In the genomic region with DNA sequence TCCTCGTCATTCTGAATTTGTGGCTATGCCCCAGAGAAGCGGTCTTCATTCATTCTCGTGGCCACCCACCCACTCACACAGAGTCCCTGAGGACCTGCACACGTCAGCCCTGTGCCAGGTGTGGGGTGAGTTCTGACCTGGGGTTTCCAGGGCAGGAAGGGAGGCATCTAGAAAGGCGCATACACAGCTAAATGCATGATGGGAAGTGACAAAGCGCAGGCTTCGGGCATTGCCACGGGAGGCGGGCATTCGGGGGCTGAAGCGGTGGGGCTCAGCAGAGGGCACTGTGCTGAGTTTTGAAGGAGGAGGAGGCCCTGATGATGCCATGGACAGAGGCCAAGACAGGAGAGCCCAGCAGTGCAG, we compare ENCODE assay signal across 2 cellular contexts.
TF ChIP-seq lines count a peak whose summit lies in the region.

No MANE protein-coding gene starts in this region.

TF ChIP-seq in WTC11, 78 proteins besides CTCF, POLR2A, EP300 and RAD21:
- TF ChIP-seq JAZF1 (CRISPR knock-in tag; IDR thresholded peaks at IDR 0.05) (no peak), MYBL2 (CRISPR knock-in tag; IDR thresholded peaks at IDR 0.05) (no peak), NR1H2 (CRISPR knock-in tag; IDR thresholded peaks at IDR 0.05) (no peak), HMGA2 (CRISPR knock-in tag; IDR thresholded peaks at IDR 0.05) (no peak), NFATC4 (CRISPR knock-in tag; IDR thresholded peaks at IDR 0.05) (no peak), NFYB (CRISPR knock-in tag; conservative IDR thresholded peaks at IDR 0.05; ENCODE audit: low read depth) (no peak), PRRX2 (CRISPR knock-in tag; IDR thresholded peaks at IDR 0.05) (no peak), NR3C1 (CRISPR knock-in tag; conservative IDR thresholded peaks at IDR 0.05; ENCODE audit: low read depth) (no peak), ZNF121 (CRISPR knock-in tag; IDR thresholded peaks at IDR 0.05) (no peak), ETV6 (CRISPR knock-in tag; IDR thresholded peaks at IDR 0.05) (no peak), SP1 (CRISPR knock-in tag; conservative IDR thresholded peaks at IDR 0.05) (no peak), ZNF317 (CRISPR knock-in tag; IDR thresholded peaks at IDR 0.05; ENCODE audit: borderline replicate concordance, low read depth) (no peak), TCF7 (CRISPR knock-in tag; IDR thresholded peaks at IDR 0.05; ENCODE audit: low read depth) (no peak), KAT7 (CRISPR knock-in tag; IDR thresholded peaks at IDR 0.05; ENCODE audit: borderline replicate concordance) (no peak), MXD4 (CRISPR knock-in tag; IDR thresholded peaks at IDR 0.05; ENCODE audit: borderline replicate concordance) (no peak), TEAD1 (CRISPR knock-in tag; IDR thresholded peaks at IDR 0.05) (no peak)
- TF ChIP-seq, protein P1, sequence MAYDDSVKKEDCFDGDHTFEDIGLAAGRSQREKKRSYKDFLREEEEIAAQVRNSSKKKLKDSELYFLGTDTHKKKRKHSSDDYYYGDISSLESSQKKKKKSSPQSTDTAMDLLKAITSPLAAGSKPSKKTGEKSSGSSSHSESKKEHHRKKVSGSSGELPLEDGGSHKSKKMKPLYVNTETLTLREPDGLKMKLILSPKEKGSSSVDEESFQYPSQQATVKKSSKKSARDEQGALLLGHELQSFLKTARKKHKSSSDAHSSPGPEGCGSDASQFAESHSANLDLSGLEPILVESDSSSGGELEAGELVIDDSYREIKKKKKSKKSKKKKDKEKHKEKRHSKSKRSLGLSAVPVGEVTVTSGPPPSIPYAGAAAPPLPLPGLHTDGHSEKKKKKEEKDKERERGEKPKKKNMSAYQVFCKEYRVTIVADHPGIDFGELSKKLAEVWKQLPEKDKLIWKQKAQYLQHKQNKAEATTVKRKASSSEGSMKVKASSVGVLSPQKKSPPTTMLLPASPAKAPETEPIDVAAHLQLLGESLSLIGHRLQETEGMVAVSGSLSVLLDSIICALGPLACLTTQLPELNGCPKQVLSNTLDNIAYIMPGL (CRISPR knock-in tag; IDR thresholded peaks at IDR 0.05), result no peak
- TF ChIP-seq, protein P2, sequence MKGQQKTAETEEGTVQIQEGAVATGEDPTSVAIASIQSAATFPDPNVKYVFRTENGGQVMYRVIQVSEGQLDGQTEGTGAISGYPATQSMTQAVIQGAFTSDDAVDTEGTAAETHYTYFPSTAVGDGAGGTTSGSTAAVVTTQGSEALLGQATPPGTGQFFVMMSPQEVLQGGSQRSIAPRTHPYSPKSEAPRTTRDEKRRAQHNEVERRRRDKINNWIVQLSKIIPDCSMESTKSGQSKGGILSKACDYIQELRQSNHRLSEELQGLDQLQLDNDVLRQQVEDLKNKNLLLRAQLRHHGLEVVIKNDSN (CRISPR knock-in tag; IDR thresholded peaks at IDR 0.05), result no peak
- TF ChIP-seq, protein P3, sequence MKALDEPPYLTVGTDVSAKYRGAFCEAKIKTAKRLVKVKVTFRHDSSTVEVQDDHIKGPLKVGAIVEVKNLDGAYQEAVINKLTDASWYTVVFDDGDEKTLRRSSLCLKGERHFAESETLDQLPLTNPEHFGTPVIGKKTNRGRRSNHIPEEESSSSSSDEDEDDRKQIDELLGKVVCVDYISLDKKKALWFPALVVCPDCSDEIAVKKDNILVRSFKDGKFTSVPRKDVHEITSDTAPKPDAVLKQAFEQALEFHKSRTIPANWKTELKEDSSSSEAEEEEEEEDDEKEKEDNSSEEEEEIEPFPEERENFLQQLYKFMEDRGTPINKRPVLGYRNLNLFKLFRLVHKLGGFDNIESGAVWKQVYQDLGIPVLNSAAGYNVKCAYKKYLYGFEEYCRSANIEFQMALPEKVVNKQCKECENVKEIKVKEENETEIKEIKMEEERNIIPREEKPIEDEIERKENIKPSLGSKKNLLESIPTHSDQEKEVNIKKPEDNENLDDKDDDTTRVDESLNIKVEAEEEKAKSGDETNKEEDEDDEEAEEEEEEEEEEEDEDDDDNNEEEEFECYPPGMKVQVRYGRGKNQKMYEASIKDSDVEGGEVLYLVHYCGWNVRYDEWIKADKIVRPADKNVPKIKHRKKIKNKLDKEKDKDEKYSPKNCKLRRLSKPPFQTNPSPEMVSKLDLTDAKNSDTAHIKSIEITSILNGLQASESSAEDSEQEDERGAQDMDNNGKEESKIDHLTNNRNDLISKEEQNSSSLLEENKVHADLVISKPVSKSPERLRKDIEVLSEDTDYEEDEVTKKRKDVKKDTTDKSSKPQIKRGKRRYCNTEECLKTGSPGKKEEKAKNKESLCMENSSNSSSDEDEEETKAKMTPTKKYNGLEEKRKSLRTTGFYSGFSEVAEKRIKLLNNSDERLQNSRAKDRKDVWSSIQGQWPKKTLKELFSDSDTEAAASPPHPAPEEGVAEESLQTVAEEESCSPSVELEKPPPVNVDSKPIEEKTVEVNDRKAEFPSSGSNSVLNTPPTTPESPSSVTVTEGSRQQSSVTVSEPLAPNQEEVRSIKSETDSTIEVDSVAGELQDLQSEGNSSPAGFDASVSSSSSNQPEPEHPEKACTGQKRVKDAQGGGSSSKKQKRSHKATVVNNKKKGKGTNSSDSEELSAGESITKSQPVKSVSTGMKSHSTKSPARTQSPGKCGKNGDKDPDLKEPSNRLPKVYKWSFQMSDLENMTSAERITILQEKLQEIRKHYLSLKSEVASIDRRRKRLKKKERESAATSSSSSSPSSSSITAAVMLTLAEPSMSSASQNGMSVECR (CRISPR knock-in tag; IDR thresholded peaks at IDR 0.05; ENCODE audit: borderline replicate concordance), result no peak
- TF ChIP-seq, protein P4, sequence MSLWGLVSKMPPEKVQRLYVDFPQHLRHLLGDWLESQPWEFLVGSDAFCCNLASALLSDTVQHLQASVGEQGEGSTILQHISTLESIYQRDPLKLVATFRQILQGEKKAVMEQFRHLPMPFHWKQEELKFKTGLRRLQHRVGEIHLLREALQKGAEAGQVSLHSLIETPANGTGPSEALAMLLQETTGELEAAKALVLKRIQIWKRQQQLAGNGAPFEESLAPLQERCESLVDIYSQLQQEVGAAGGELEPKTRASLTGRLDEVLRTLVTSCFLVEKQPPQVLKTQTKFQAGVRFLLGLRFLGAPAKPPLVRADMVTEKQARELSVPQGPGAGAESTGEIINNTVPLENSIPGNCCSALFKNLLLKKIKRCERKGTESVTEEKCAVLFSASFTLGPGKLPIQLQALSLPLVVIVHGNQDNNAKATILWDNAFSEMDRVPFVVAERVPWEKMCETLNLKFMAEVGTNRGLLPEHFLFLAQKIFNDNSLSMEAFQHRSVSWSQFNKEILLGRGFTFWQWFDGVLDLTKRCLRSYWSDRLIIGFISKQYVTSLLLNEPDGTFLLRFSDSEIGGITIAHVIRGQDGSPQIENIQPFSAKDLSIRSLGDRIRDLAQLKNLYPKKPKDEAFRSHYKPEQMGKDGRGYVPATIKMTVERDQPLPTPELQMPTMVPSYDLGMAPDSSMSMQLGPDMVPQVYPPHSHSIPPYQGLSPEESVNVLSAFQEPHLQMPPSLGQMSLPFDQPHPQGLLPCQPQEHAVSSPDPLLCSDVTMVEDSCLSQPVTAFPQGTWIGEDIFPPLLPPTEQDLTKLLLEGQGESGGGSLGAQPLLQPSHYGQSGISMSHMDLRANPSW (CRISPR knock-in tag; conservative IDR thresholded peaks at IDR 0.05; ENCODE audit: low read depth), result no peak

TF ChIP-seq in GM23338, 12 proteins besides CTCF, POLR2A, EP300 and RAD21:
- TF ChIP-seq NANOG (IDR thresholded peaks at IDR 0.05; ENCODE audit: borderline replicate concordance) (no peak), CREB1 (CRISPR knock-in tag; IDR thresholded peaks at IDR 0.05; ENCODE audit: low read depth) (no peak), STAT1 (IDR thresholded peaks at IDR 0.05; ENCODE audit: unreplicated experiment) (no peak), ZNF114 (CRISPR knock-in tag; IDR thresholded peaks at IDR 0.05) (no peak), JUNB (IDR thresholded peaks at IDR 0.05; ENCODE audit: unreplicated experiment) (no peak), EZH2 (IDR thresholded peaks at IDR 0.05; ENCODE audit: low read depth, unreplicated experiment) (no peak), ZNF331 (CRISPR knock-in tag; IDR thresholded peaks at IDR 0.05; ENCODE audit: low read depth) (no peak), POLR2AphosphoS5 (IDR thresholded peaks at IDR 0.05; ENCODE audit: low read depth) (no peak), EZH2phosphoT487 (IDR thresholded peaks at IDR 0.05; ENCODE audit: unreplicated experiment) (no peak)
- TF ChIP-seq, protein P5, sequence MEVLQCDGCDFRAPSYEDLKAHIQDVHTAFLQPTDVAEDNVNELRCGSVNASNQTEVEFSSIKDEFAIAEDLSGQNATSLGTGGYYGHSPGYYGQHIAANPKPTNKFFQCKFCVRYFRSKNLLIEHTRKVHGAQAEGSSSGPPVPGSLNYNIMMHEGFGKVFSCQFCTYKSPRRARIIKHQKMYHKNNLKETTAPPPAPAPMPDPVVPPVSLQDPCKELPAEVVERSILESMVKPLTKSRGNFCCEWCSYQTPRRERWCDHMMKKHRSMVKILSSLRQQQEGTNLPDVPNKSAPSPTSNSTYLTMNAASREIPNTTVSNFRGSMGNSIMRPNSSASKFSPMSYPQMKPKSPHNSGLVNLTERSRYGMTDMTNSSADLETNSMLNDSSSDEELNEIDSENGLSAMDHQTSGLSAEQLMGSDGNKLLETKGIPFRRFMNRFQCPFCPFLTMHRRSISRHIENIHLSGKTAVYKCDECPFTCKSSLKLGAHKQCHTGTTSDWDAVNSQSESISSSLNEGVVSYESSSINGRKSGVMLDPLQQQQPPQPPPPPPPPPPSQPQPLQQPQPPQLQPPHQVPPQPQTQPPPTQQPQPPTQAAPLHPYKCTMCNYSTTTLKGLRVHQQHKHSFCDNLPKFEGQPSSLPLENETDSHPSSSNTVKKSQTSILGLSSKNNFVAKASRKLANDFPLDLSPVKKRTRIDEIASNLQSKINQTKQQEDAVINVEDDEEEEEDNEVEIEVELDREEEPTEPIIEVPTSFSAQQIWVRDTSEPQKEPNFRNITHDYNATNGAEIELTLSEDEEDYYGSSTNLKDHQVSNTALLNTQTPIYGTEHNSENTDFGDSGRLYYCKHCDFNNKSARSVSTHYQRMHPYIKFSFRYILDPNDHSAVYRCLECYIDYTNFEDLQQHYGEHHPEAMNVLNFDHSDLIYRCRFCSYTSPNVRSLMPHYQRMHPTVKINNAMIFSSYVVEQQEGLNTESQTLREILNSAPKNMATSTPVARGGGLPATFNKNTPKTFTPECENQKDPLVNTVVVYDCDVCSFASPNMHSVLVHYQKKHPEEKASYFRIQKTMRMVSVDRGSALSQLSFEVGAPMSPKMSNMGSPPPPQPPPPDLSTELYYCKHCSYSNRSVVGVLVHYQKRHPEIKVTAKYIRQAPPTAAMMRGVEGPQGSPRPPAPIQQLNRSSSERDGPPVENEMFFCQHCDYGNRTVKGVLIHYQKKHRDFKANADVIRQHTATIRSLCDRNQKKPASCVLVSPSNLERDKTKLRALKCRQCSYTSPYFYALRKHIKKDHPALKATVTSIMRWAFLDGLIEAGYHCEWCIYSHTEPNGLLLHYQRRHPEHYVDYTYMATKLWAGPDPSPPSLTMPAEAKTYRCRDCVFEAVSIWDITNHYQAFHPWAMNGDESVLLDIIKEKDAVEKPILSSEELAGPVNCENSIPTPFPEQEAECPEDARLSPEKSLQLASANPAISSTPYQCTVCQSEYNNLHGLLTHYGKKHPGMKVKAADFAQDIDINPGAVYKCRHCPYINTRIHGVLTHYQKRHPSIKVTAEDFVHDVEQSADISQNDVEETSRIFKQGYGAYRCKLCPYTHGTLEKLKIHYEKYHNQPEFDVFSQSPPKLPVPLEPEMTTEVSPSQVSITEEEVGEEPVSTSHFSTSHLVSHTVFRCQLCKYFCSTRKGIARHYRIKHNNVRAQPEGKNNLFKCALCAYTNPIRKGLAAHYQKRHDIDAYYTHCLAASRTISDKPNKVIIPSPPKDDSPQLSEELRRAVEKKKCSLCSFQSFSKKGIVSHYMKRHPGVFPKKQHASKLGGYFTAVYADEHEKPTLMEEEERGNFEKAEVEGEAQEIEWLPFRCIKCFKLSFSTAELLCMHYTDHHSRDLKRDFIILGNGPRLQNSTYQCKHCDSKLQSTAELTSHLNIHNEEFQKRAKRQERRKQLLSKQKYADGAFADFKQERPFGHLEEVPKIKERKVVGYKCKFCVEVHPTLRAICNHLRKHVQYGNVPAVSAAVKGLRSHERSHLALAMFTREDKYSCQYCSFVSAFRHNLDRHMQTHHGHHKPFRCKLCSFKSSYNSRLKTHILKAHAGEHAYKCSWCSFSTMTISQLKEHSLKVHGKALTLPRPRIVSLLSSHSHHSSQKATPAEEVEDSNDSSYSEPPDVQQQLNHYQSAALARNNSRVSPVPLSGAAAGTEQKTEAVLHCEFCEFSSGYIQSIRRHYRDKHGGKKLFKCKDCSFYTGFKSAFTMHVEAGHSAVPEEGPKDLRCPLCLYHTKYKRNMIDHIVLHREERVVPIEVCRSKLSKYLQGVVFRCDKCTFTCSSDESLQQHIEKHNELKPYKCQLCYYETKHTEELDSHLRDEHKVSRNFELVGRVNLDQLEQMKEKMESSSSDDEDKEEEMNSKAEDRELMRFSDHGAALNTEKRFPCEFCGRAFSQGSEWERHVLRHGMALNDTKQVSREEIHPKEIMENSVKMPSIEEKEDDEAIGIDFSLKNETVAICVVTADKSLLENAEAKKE (CRISPR knock-in tag; IDR thresholded peaks at IDR 0.05), result no peak
- TF ChIP-seq, protein P6, sequence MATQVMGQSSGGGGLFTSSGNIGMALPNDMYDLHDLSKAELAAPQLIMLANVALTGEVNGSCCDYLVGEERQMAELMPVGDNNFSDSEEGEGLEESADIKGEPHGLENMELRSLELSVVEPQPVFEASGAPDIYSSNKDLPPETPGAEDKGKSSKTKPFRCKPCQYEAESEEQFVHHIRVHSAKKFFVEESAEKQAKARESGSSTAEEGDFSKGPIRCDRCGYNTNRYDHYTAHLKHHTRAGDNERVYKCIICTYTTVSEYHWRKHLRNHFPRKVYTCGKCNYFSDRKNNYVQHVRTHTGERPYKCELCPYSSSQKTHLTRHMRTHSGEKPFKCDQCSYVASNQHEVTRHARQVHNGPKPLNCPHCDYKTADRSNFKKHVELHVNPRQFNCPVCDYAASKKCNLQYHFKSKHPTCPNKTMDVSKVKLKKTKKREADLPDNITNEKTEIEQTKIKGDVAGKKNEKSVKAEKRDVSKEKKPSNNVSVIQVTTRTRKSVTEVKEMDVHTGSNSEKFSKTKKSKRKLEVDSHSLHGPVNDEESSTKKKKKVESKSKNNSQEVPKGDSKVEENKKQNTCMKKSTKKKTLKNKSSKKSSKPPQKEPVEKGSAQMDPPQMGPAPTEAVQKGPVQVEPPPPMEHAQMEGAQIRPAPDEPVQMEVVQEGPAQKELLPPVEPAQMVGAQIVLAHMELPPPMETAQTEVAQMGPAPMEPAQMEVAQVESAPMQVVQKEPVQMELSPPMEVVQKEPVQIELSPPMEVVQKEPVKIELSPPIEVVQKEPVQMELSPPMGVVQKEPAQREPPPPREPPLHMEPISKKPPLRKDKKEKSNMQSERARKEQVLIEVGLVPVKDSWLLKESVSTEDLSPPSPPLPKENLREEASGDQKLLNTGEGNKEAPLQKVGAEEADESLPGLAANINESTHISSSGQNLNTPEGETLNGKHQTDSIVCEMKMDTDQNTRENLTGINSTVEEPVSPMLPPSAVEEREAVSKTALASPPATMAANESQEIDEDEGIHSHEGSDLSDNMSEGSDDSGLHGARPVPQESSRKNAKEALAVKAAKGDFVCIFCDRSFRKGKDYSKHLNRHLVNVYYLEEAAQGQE (IDR thresholded peaks at IDR 0.05; ENCODE audit: unreplicated experiment), result no peak
- TF ChIP-seq, protein P7, sequence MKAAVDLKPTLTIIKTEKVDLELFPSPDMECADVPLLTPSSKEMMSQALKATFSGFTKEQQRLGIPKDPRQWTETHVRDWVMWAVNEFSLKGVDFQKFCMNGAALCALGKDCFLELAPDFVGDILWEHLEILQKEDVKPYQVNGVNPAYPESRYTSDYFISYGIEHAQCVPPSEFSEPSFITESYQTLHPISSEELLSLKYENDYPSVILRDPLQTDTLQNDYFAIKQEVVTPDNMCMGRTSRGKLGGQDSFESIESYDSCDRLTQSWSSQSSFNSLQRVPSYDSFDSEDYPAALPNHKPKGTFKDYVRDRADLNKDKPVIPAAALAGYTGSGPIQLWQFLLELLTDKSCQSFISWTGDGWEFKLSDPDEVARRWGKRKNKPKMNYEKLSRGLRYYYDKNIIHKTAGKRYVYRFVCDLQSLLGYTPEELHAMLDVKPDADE (IDR thresholded peaks at IDR 0.05), result no peak
TF ChIP-seq in GM23338: peak in this region for 0.
